In the genomic region with DNA sequence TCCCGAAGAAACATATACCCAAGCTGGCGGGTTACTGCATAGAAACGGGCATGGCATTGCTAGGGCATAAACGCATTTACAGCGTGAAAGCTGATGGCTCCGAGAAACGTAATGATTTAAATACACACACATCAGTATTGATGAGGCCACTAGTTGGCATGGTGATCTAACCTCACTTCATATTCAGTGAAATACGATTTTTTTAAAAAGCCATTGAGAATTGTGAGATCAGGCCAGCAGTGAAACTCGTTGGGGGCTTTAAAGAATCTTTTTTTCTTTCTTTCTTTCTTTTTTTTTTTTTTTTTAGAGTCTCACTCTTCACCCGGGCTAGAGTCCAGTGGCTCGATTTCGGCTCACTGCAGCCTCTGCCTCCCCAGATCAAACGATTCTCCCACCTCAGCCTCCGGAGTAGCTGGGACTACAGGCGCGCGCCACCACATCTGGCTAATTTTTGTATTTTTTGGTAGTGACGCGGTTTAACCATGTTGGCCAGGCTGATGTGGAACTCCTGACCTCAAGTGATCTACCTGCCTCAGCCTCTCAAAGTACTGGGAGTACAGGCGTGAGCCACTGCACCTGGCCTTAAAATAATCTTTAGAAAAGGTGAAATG, we compare ENCODE assay signal across 1 cellular context.
TF ChIP-seq lines count a peak whose summit lies in the region.

No MANE protein-coding gene starts in this region.

TF ChIP-seq in GM23338, 12 proteins besides CTCF, POLR2A, EP300 and RAD21 (continued from another document):
- TF ChIP-seq, protein P1, sequence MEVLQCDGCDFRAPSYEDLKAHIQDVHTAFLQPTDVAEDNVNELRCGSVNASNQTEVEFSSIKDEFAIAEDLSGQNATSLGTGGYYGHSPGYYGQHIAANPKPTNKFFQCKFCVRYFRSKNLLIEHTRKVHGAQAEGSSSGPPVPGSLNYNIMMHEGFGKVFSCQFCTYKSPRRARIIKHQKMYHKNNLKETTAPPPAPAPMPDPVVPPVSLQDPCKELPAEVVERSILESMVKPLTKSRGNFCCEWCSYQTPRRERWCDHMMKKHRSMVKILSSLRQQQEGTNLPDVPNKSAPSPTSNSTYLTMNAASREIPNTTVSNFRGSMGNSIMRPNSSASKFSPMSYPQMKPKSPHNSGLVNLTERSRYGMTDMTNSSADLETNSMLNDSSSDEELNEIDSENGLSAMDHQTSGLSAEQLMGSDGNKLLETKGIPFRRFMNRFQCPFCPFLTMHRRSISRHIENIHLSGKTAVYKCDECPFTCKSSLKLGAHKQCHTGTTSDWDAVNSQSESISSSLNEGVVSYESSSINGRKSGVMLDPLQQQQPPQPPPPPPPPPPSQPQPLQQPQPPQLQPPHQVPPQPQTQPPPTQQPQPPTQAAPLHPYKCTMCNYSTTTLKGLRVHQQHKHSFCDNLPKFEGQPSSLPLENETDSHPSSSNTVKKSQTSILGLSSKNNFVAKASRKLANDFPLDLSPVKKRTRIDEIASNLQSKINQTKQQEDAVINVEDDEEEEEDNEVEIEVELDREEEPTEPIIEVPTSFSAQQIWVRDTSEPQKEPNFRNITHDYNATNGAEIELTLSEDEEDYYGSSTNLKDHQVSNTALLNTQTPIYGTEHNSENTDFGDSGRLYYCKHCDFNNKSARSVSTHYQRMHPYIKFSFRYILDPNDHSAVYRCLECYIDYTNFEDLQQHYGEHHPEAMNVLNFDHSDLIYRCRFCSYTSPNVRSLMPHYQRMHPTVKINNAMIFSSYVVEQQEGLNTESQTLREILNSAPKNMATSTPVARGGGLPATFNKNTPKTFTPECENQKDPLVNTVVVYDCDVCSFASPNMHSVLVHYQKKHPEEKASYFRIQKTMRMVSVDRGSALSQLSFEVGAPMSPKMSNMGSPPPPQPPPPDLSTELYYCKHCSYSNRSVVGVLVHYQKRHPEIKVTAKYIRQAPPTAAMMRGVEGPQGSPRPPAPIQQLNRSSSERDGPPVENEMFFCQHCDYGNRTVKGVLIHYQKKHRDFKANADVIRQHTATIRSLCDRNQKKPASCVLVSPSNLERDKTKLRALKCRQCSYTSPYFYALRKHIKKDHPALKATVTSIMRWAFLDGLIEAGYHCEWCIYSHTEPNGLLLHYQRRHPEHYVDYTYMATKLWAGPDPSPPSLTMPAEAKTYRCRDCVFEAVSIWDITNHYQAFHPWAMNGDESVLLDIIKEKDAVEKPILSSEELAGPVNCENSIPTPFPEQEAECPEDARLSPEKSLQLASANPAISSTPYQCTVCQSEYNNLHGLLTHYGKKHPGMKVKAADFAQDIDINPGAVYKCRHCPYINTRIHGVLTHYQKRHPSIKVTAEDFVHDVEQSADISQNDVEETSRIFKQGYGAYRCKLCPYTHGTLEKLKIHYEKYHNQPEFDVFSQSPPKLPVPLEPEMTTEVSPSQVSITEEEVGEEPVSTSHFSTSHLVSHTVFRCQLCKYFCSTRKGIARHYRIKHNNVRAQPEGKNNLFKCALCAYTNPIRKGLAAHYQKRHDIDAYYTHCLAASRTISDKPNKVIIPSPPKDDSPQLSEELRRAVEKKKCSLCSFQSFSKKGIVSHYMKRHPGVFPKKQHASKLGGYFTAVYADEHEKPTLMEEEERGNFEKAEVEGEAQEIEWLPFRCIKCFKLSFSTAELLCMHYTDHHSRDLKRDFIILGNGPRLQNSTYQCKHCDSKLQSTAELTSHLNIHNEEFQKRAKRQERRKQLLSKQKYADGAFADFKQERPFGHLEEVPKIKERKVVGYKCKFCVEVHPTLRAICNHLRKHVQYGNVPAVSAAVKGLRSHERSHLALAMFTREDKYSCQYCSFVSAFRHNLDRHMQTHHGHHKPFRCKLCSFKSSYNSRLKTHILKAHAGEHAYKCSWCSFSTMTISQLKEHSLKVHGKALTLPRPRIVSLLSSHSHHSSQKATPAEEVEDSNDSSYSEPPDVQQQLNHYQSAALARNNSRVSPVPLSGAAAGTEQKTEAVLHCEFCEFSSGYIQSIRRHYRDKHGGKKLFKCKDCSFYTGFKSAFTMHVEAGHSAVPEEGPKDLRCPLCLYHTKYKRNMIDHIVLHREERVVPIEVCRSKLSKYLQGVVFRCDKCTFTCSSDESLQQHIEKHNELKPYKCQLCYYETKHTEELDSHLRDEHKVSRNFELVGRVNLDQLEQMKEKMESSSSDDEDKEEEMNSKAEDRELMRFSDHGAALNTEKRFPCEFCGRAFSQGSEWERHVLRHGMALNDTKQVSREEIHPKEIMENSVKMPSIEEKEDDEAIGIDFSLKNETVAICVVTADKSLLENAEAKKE (CRISPR knock-in tag; IDR thresholded peaks at IDR 0.05), result no peak
